In genomic region chr20:44401770-44402390, GRCh38 we compare ENCODE assay signal across 15 cellular contexts. TPM values are rescaled to one million over a fixed set of nuclear protein-coding genes. Genes with fewer than 3 reads are reported as not detected.
A peak's percentile ranks its signal among the peaks of the same experiment; 100 is the strongest.
DNase-seq lines count a peak whose midpoint lies in the region; ATAC-seq, FAIRE-seq and TF ChIP-seq lines count a peak whose summit lies in the region.
"Had no signal": no experiment of that assay in that cellular context is flagged by ENCODE, and none has a peak within 500 bp of the region (broad histone marks: within the 10 kb centered on the region; RNA-seq: fewer than 3 reads in every experiment).

No MANE protein-coding gene starts in this region.

- intact Hi-C loops in K562 (cut with micrococcal nuclease) (no loop called here), left colon (cut with DNase I, micrococcal nuclease) (no loop called here)

- no peak for TF ChIP-seq EP300 in K562 (IDR thresholded peaks at IDR 0.05; ENCODE audit: low read length)

- H3K27me3 ChIP-seq in K562 (ENCODE audit: control insufficient read depth in 2 of 2, insufficient read depth in 2 of 2, low read length in 2 of 2), result peaks cover 0 to 32% of the 10 kb centered on the region in 2 experiments; a peak in 3 of 5 replicates

- H2AFZ ChIP-seq in K562 (ENCODE audit: low read depth, low read length), result no peak overlapping the region

- no peak for ATAC-seq in K562
- peak; percentile 25 for ATAC-seq in left colon
- ATAC-seq in GM19324 (IDR thresholded peaks at IDR 0.05; ENCODE audit: low FRiP score, unreplicated experiment), result no peak
- ATAC-seq: Right ventricle myocardium inferior had no signal

- no peaks in the 10 kb centered on the region; the same call in 1 of the 2 replicates for H4K20me1 ChIP-seq in K562 (replicated peaks; ENCODE audit: control insufficient read depth, insufficient read depth, low read length)

- H3K9ac ChIP-seq in K562 (ENCODE audit: insufficient read depth in 1 of 2, low read depth in 2 of 2, low read length in 2 of 2), result no peak overlapping the region
- H3K9ac ChIP-seq: KMS-11 had no signal

- TF ChIP-seq CTCF in K562 (IDR thresholded peaks at IDR 0.05 in 2 of 3, conservative IDR thresholded peaks at IDR 0.05 in 1 of 3; ENCODE audit: insufficient read depth in 2 of 3, low read depth in 1 of 3, low read length in 3 of 3) (no peak), neural crest cell (conservative IDR thresholded peaks at IDR 0.05) (no peak), type B pancreatic cell (conservative IDR thresholded peaks at IDR 0.05) (no peak)

- no peaks in the 10 kb centered on the region for H3K36me3 ChIP-seq in K562 (ENCODE audit: control insufficient read depth, insufficient read depth, low read length)

- H3K9me3 ChIP-seq in K562 (replicated peaks; ENCODE audit: control insufficient read depth, insufficient read depth, low read depth, low read length), result no peaks in the 10 kb centered on the region

- POLR2A ChIA-PET in K562 (lab: Yijun Ruan, JAX), result no interaction called here

- H3K4me3 ChIP-seq in K562, result no peak overlapping the region

- FAIRE-seq in K562 (lab: Jason Lieb, UNC), result peak; percentile 57

- no peak for TF ChIP-seq POLR2A in K562 (conservative IDR thresholded peaks at IDR 0.05)

- H3K36me3 Mint-ChIP-seq in neural crest cell (ENCODE audit: low read depth) (no peaks in the 10 kb centered on the region), type B pancreatic cell (no peaks in the 10 kb centered on the region)
- H3K36me3 Mint-ChIP-seq: CD4-positive, CD25-positive, alpha-beta regulatory T cell had no signal

- H3K4me1 Mint-ChIP-seq in neural crest cell (no peaks in the 10 kb centered on the region), type B pancreatic cell (ENCODE audit: unreplicated experiment) (peaks cover 4% of the 10 kb centered on the region)
- H3K4me1 Mint-ChIP-seq: CD4-positive, CD25-positive, alpha-beta regulatory T cell had no signal

- H3K9me1 ChIP-seq in K562 (ENCODE audit: control insufficient read depth, insufficient read depth, low read length), result no peaks in the 10 kb centered on the region

- H3K4me2 ChIP-seq in K562 (ENCODE audit: insufficient read depth, low read length), result no peak overlapping the region
- H3K4me2 ChIP-seq: KMS-11 had no signal

- BruUV-seq in K562 (replicated peaks; lab: Mats Ljungman, UMichigan), result no TSS peak

- H3K4me1 ChIP-seq in K562 (replicated peaks in 1 of 2; ENCODE audit: control insufficient read depth in 2 of 2, insufficient read depth in 2 of 2, low read length in 2 of 2), result peaks cover 3 to 11% of the 10 kb centered on the region in 2 experiments

- DNase-seq in K562 (ENCODE audit: extremely low read depth in 1 of 4, low spot score in 3 of 4), result no peak
- no peak for DNase-seq in left colon
- no peak for DNase-seq in neural crest cell (ENCODE audit: low read depth, low spot score)
- no peak for DNase-seq in type B pancreatic cell (ENCODE audit: extremely low spot score, unreplicated experiment)
- no peak for DNase-seq in HT-29 (ENCODE audit: low spot score)
- no peak for DNase-seq in cerebellar nuclear complex (lab: John Stamatoyannopoulos, UW)
- DNase-seq: CD4-positive, CD25-positive, alpha-beta regulatory T cell; EL; NCI-H1436 treated with DMSO at 0.1 percent for 48 hours; NCI-H2081; NCI-H748 treated with DMSO at 0.1 percent for 48 hours had no signal

- H3K27me3 Mint-ChIP-seq in neural crest cell (ENCODE audit: low read depth), result peaks cover 25% of the 10 kb centered on the region
- peaks cover 25% of the 10 kb centered on the region for H3K27me3 Mint-ChIP-seq in type B pancreatic cell

- in situ Hi-C loops in K562 (cut with MboI), result no loop called here

- 31% methylated on average over 17 of the region's 17 CpGs for WGBS in K562 (ENCODE audit: insufficient coverage, low coverage, missing lambda C conversion rate)

- H3K79me2 ChIP-seq in K562 (ENCODE audit: control insufficient read depth, insufficient read depth, low read length), result no peaks in the 10 kb centered on the region

- no peak overlapping the region for H3K27ac ChIP-seq in K562 (ENCODE audit: extremely low read depth, low read depth, low read length)
- H3K27ac ChIP-seq: KMS-11 had no signal

- CTCF ChIA-PET in K562 (lab: Yijun Ruan, JAX; ENCODE audit: low intra/inter-chr PET ratio), result no interaction called here

- no peak overlapping the region for H3K4me3 Mint-ChIP-seq in neural crest cell
- peak overlapping the region; percentile 77 for H3K4me3 Mint-ChIP-seq in type B pancreatic cell
- H3K4me3 Mint-ChIP-seq: CD4-positive, CD25-positive, alpha-beta regulatory T cell had no signal

- peaks cover 3% of the 10 kb centered on the region for H3K9me3 Mint-ChIP-seq in neural crest cell
- H3K9me3 Mint-ChIP-seq in type B pancreatic cell, result no peaks in the 10 kb centered on the region

- peak overlapping the region; percentile 48 for H3K27ac Mint-ChIP-seq in neural crest cell (ENCODE audit: unreplicated experiment)
- no peak overlapping the region for H3K27ac Mint-ChIP-seq in type B pancreatic cell
- H3K27ac Mint-ChIP-seq: CD4-positive, CD25-positive, alpha-beta regulatory T cell had no signal

- no peak for TF ChIP-seq RAD21 in K562 (CRISPR knock-in tag; conservative IDR thresholded peaks at IDR 0.05 in 1 of 2, IDR thresholded peaks at IDR 0.05 in 1 of 2)

TF ChIP-seq in K562, 482 proteins besides CTCF, POLR2A, EP300 and RAD21:
- TF ChIP-seq NFIX (CRISPR knock-in tag; IDR thresholded peaks at IDR 0.05; ENCODE audit: low read depth) (no peak), ZNF561 (CRISPR knock-in tag; conservative IDR thresholded peaks at IDR 0.05) (no peak), RFX5 (IDR thresholded peaks at IDR 0.05; ENCODE audit: low read depth, low read length) (no peak), SIRT6 (IDR thresholded peaks at IDR 0.05; ENCODE audit: low read depth, low read length) (no peak), SMARCB1 (IDR thresholded peaks at IDR 0.05; ENCODE audit: insufficient read length, low read depth) (no peak), MAFF (IDR thresholded peaks at IDR 0.05; ENCODE audit: low read length) (no peak), ZNF408 (CRISPR knock-in tag; IDR thresholded peaks at IDR 0.05; ENCODE audit: low read depth) (no peak), ZBTB33 (CRISPR knock-in tag; IDR thresholded peaks at IDR 0.05) (no peak), SMAD3 (CRISPR knock-in tag; conservative IDR thresholded peaks at IDR 0.05) (no peak), RBM34 (IDR thresholded peaks at IDR 0.05; ENCODE audit: borderline replicate concordance, insufficient read depth, low read length) (no peak), HDAC3 (IDR thresholded peaks at IDR 0.05; ENCODE audit: borderline replicate concordance, partially characterized antibody) (no peak), IRF2 (CRISPR knock-in tag; IDR thresholded peaks at IDR 0.05) (no peak), KLF13 (tag; IDR thresholded peaks at IDR 0.05; ENCODE audit: borderline replicate concordance, low read depth) (no peak), POLR2H (tag; IDR thresholded peaks at IDR 0.05; ENCODE audit: low read depth) (no peak), NCOA1 (IDR thresholded peaks at IDR 0.05; ENCODE audit: low read depth) (no peak), TCF15 (CRISPR knock-in tag; IDR thresholded peaks at IDR 0.05) (no peak), ADNP (tag; IDR thresholded peaks at IDR 0.05) (no peak), ZNF586 (CRISPR knock-in tag; conservative IDR thresholded peaks at IDR 0.05) (no peak), BCOR (IDR thresholded peaks at IDR 0.05) (no peak)

RNA-seq across cellular contexts. Expression of gene HNF4A, which starts 46.4 kb away (rescaled TPM):
- 0.09 TPM in 1 of 2 replicates, not detected in the other for total RNA-seq in K562 (2011; cell fraction: chromatin; rRNA removed; ENCODE audit: low replicate concordance)
- total RNA-seq in K562 (2011; cell fraction: nucleolus; rRNA removed), result under 0.01 TPM in 1 of 2 replicates, not detected in the other
- total RNA-seq in K562 (2011; cell fraction: nucleoplasm; rRNA removed), result not detected in 2 replicates
- not detected in 2 replicates for total RNA-seq in K562 (2014; rRNA removed)
- total RNA-seq in K562 (2014; rRNA removed; fragmentation: Illumina TruSeq; extraction: Trizol), result not detected in 2 replicates
- total RNA-seq in K562 (2015; rRNA removed; fragmentation: Illumina TruSeq; extraction: Trizol), result not detected in 2 replicates
- 0.11 and 0.16 TPM in 2 replicates for total RNA-seq in K562 (2021)
- not detected in 2 replicates for polyA plus RNA-seq in K562 (2011; rRNA removed)
- not detected in 2 replicates for polyA plus RNA-seq in K562 (2011; cell fraction: cytosol; rRNA removed)
- polyA plus RNA-seq in K562 (2011; cell fraction: nucleus; rRNA removed), result not detected in 2 replicates
- polyA plus RNA-seq in K562 (2012), result 0.03 and 2.3 TPM in 2 replicates
- polyA plus RNA-seq in K562 (2014; fragmentation: Illumina TruSeq; extraction: Trizol), result 0.03 TPM in 1 of 2 replicates, not detected in the other
- under 1 TPM in 1 of 2 experiments, not detected in 1; 0.06 TPM for polyA plus RNA-seq in K562 (2014; fragmentation: Nextera tagmentation; extraction: Ambion mirVana)
- 0.27 TPM in 1 of 2 replicates, not detected in the other for polyA plus RNA-seq in K562 (2014; rRNA removed)
- not detected in 2 replicates for polyA minus RNA-seq in K562 (2011; rRNA and poly(A)+ RNA removed)
- polyA minus RNA-seq in K562 (2011; cell fraction: cytosol; rRNA and poly(A)+ RNA removed), result 0.46 TPM in 1 of 2 replicates, not detected in the other
- polyA minus RNA-seq in K562 (2011; cell fraction: nucleus; rRNA and poly(A)+ RNA removed), result not detected in 2 replicates
- 100 to 1,000 TPM; 301 to 321 TPM for total RNA-seq in left colon
- not detected in 2 replicates for total RNA-seq in neural crest cell
- total RNA-seq in type B pancreatic cell (ENCODE audit: low replicate concordance), result 19.9 and 41.7 TPM in 2 replicates
- total RNA-seq in HT-29 (2014; rRNA removed; shearing (Covaris generic)), result 63.8 and 70.7 TPM in 2 replicates
- total RNA-seq: CD4-positive, CD25-positive, alpha-beta regulatory T cell; M059J; Right ventricle myocardium inferior had no signal
- polyA plus RNA-seq: CD4-positive, CD25-positive, alpha-beta regulatory T cell had no signal

Comparison
In these comparisons a context has a peak if more than half of its experiments do, and no peak if none do; other contexts are left out.
1. RNA of gene HNF4A, which starts 46.4 kb away (total RNA-seq): 301 to 321 TPM in left colon, 63.8 to 70.7 TPM in HT-29 and 19.9 to 41.7 TPM in type B pancreatic cell; not detected in neural crest cell and under 0.01 to 0.16 TPM in K562; every median in the first group is over 10 times any median in the second.